Comparison of ENCODE assay signal across 19 cellular contexts in genomic region chr17:34434065-34434464, GRCh38.
DNase-seq lines count a peak whose midpoint lies in the region; ATAC-seq and TF ChIP-seq lines count a peak whose summit lies in the region.
"Had no signal": no experiment of that assay in that cellular context is flagged by ENCODE, and none has a peak within 500 bp of the region (broad histone marks: within the 10 kb centered on the region; RNA-seq: fewer than 3 reads in every experiment).

No MANE protein-coding gene starts in this region.

- H3K4me1 ChIP-seq in heart right ventricle, result peaks cover 0 to 16% (median 0%) of the 10 kb centered on the region in 9 donors

- intact Hi-C loops in heart right ventricle (cut with DNase I), result no loop called here
- intact Hi-C loops in activated T-helper 1 cell treated with anti-CD3 and anti-CD28 coated beads, Interleukin-12 subunit alpha, Interleukin-12 subunit beta, Interleukin-2, Interleukin-4 antibody, amounts not matched to agents 30 ng/mL and 10 ng/mL and 1 ng/mL, durations not matched to agents 14 hours and 24 hours and 36 hours (cut with micrococcal nuclease), result no loop called here

- H3K27ac ChIP-seq in heart right ventricle, result peak overlapping the region in 1 of 10 donors; percentile 38
- H3K27ac ChIP-seq: HL-60, skin epidermis, thoracic aorta had no signal

- H3K36me3 Mint-ChIP-seq in activated T-helper 1 cell treated with anti-CD3 and anti-CD28 coated beads, Interleukin-12 subunit alpha, Interleukin-12 subunit beta, Interleukin-2, Interleukin-4 antibody, amounts not matched to agents 30 ng/mL and 10 ng/mL and 1 ng/mL, durations not matched to agents 14 hours and 24 hours and 36 hours (ENCODE audit: low read depth), result no peaks in the 10 kb centered on the region

- H3K36me3 ChIP-seq in heart right ventricle, result no peaks in the 10 kb centered on the region
- H3K36me3 ChIP-seq: thoracic aorta had no signal

- no peaks in the 10 kb centered on the region for H3K9me3 Mint-ChIP-seq in activated T-helper 1 cell treated with anti-CD3 and anti-CD28 coated beads, Interleukin-12 subunit alpha, Interleukin-12 subunit beta, Interleukin-2, Interleukin-4 antibody, amounts not matched to agents 30 ng/mL and 10 ng/mL and 1 ng/mL, durations not matched to agents 14 hours and 24 hours and 36 hours
- H3K9me3 Mint-ChIP-seq: activated naive CD8-positive, alpha-beta T cell treated with anti-CD3 and anti-CD28 coated beads, Interleukin-2, amount 50 U/mL, for 24 hours had no signal

- H3K27me3 ChIP-seq in heart right ventricle, result peaks cover 0 to 29% (median 7%) of the 10 kb centered on the region in 7 donors

- H3K4me3 ChIP-seq in heart right ventricle, result no peak overlapping the region
- H3K4me3 ChIP-seq: skin epidermis, thoracic aorta had no signal

- no peaks in the 10 kb centered on the region for H3K4me1 Mint-ChIP-seq in activated T-helper 1 cell treated with anti-CD3 and anti-CD28 coated beads, Interleukin-12 subunit alpha, Interleukin-12 subunit beta, Interleukin-2, Interleukin-4 antibody, amounts not matched to agents 30 ng/mL and 10 ng/mL and 1 ng/mL, durations not matched to agents 14 hours and 24 hours and 36 hours (ENCODE audit: low read depth)
- H3K4me1 Mint-ChIP-seq: activated naive CD8-positive, alpha-beta T cell treated with anti-CD3 and anti-CD28 coated beads, Interleukin-2, amount 50 U/mL, for 24 hours had no signal

- no peaks in the 10 kb centered on the region for H3K9me3 ChIP-seq in heart right ventricle
- H3K9me3 ChIP-seq: thoracic aorta had no signal

- DNase-seq in GM19240 (ENCODE audit: insufficient read length, low spot score), result peak; percentile 33
- peak; percentile 91 for DNase-seq in NOMO-1 treated with DMSO at 0.1 percent for 48 hours (lab: John Stamatoyannopoulos, UW; ENCODE audit: unreplicated experiment)
- DNase-seq in heart right ventricle, result no peak
- DNase-seq in pons (ENCODE audit: low spot score), result peak; percentile 78
- no peak for DNase-seq in activated T-helper 1 cell treated with anti-CD3 and anti-CD28 coated beads, Interleukin-12 subunit alpha, Interleukin-12 subunit beta, Interleukin-2, Interleukin-4 antibody, amounts not matched to agents 30 ng/mL and 10 ng/mL and 1 ng/mL, durations not matched to agents 14 hours and 24 hours and 36 hours (ENCODE audit: low spot score)
- no peak for DNase-seq in A172 (ENCODE audit: low spot score)
- DNase-seq in NCI-H2081 treated with DMSO at 0.1 percent for 48 hours (lab: John Stamatoyannopoulos, UW), result no peak
- DNase-seq: activated CD4-positive, CD25-positive, alpha-beta regulatory T cell; activated CD8-positive, alpha-beta memory T cell treated with anti-CD3 and anti-CD28 coated beads for 24 hours; activated naive CD8-positive, alpha-beta T cell treated with anti-CD3 and anti-CD28 coated beads, Interleukin-2, amount 50 U/mL, for 24 hours; effector CD4-positive, alpha-beta T cell; H7; left colon; NCI-H1105 treated with DMSO at 0.1 percent for 48 hours; NCI-H2171; stimulated activated CD4-positive, alpha-beta T cell treated with anti-CD3 and anti-CD28 coated beads, Interleukin-4, amount 100 ng/mL, for 4 hours had no signal

- peaks cover 7% of the 10 kb centered on the region for H3K27me3 Mint-ChIP-seq in activated T-helper 1 cell treated with anti-CD3 and anti-CD28 coated beads, Interleukin-12 subunit alpha, Interleukin-12 subunit beta, Interleukin-2, Interleukin-4 antibody, amounts not matched to agents 30 ng/mL and 10 ng/mL and 1 ng/mL, durations not matched to agents 14 hours and 24 hours and 36 hours (ENCODE audit: insufficient read depth)

- H3K4me3 Mint-ChIP-seq in activated T-helper 1 cell treated with anti-CD3 and anti-CD28 coated beads, Interleukin-12 subunit alpha, Interleukin-12 subunit beta, Interleukin-2, Interleukin-4 antibody, amounts not matched to agents 30 ng/mL and 10 ng/mL and 1 ng/mL, durations not matched to agents 14 hours and 24 hours and 36 hours, result no peak overlapping the region
- H3K4me3 Mint-ChIP-seq: activated naive CD8-positive, alpha-beta T cell treated with anti-CD3 and anti-CD28 coated beads, Interleukin-2, amount 50 U/mL, for 24 hours had no signal

- peak in 5 of 8 donors; percentile 43 to 75 (median 51) for ATAC-seq in heart right ventricle
- ATAC-seq: activated naive CD8-positive, alpha-beta T cell treated with anti-CD3 and anti-CD28 coated beads, Interleukin-2, amount 50 U/mL, for 24 hours; left colon had no signal

- no peak overlapping the region for H3K27ac Mint-ChIP-seq in activated T-helper 1 cell treated with anti-CD3 and anti-CD28 coated beads, Interleukin-12 subunit alpha, Interleukin-12 subunit beta, Interleukin-2, Interleukin-4 antibody, amounts not matched to agents 30 ng/mL and 10 ng/mL and 1 ng/mL, durations not matched to agents 14 hours and 24 hours and 36 hours
- H3K27ac Mint-ChIP-seq: activated naive CD8-positive, alpha-beta T cell treated with anti-CD3 and anti-CD28 coated beads, Interleukin-2, amount 50 U/mL, for 24 hours had no signal

- WGBS in heart right ventricle, 2 donors, result 59 to 60% methylated on average over 4 of the region's 4 CpGs

- TF ChIP-seq CTCF in heart right ventricle (IDR thresholded peaks at IDR 0.05), result no peak

Comparison
In these comparisons a context has a peak if more than half of its experiments do, and no peak if none do; other contexts are left out.
1. DNase-seq: peak in GM19240 (single experiment), NOMO-1 treated with DMSO at 0.1 percent for 48 hours (single experiment) and pons (single experiment); none in heart right ventricle (0 of 2), activated T-helper 1 cell treated with anti-CD3 and anti-CD28 coated beads, Interleukin-12 subunit alpha, Interleukin-12 subunit beta, Interleukin-2, Interleukin-4 antibody, amounts not matched to agents 30 ng/mL and 10 ng/mL and 1 ng/mL, durations not matched to agents 14 hours and 24 hours and 36 hours (single experiment), A172 (single experiment) and NCI-H2081 treated with DMSO at 0.1 percent for 48 hours (single experiment).